ENCODE assay signal across 22 cellular contexts in genomic region chr14:96094656-96095055, GRCh38. TPM values are rescaled to one million over a fixed set of nuclear protein-coding genes. Genes with fewer than 3 reads are reported as not detected.
DNase-seq lines count a peak whose midpoint lies in the region; ATAC-seq and TF ChIP-seq lines count a peak whose summit lies in the region.
"Had no signal": no experiment of that assay in that cellular context is flagged by ENCODE, and none has a peak within 500 bp of the region (broad histone marks: within the 10 kb centered on the region; RNA-seq: fewer than 3 reads in every experiment).

No MANE protein-coding gene starts in this region.

- peak; percentile 7 for DNase-seq in activated naive CD8-positive, alpha-beta T cell treated with anti-CD3 and anti-CD28 coated beads, Interleukin-2, amount 10 ng/mL, durations not matched to agents 7 days and 5 days
- no peak for DNase-seq in activated naive CD8-positive, alpha-beta T cell treated with anti-CD3 and anti-CD28 coated beads, Interleukin-2, amount 50 U/mL, for 24 hours
- peak; percentile 29 for DNase-seq in endodermal cell
- no peak for DNase-seq in osteocyte (ENCODE audit: extremely low spot score, unreplicated experiment)
- no peak for DNase-seq in vagina (ENCODE audit: extremely low spot score in 2 of 2)
- DNase-seq in ureter (ENCODE audit: low spot score) = no peak
- no peak for DNase-seq in dermis blood vessel endothelial cell
- DNase-seq in activated CD8-positive, alpha-beta memory T cell treated with anti-CD3 and anti-CD28 coated beads, Interleukin-2, amount 50 U/mL, for 48 hours = no peak
- DNase-seq: 8988T; Calu3; DMS79 treated with DMSO at 0.1 percent for 48 hours; GF-D8; KG1; MM.1S; NCI-H2029; NCI-H446 treated with DMSO at 0.1 percent for 48 hours; NCI-H526; NCI-H82; NK-92 treated with Interleukin-12 subunit alpha and Interleukin-12 subunit beta, amount 100 ng/mL, for 24 hours; PC-3; SHP77 treated with DMSO at 0.1 percent for 48 hours had no signal

- no peak overlapping the region for H3K4me3 ChIP-seq in endodermal cell (ENCODE audit: low read length)
- H3K4me3 ChIP-seq in vagina = no peak overlapping the region
- H3K4me3 ChIP-seq: SK-N-MC had no signal

- H3K27me3 Mint-ChIP-seq in activated naive CD8-positive, alpha-beta T cell treated with anti-CD3 and anti-CD28 coated beads, Interleukin-2, amount 10 ng/mL, durations not matched to agents 7 days and 5 days = no peaks in the 10 kb centered on the region
- peaks cover 2% of the 10 kb centered on the region for H3K27me3 Mint-ChIP-seq in activated naive CD8-positive, alpha-beta T cell treated with anti-CD3 and anti-CD28 coated beads, Interleukin-2, amount 50 U/mL, for 24 hours
- H3K27me3 Mint-ChIP-seq in endodermal cell (ENCODE audit: insufficient read depth) (no peaks in the 10 kb centered on the region), osteocyte (ENCODE audit: unreplicated experiment) (peaks cover 2% of the 10 kb centered on the region)

- H3K36me3 ChIP-seq in endodermal cell (ENCODE audit: control insufficient read depth, insufficient read depth, low read length) (no peaks in the 10 kb centered on the region), vagina (no peaks in the 10 kb centered on the region)

- POLR2A ChIA-PET in activated naive CD8-positive, alpha-beta T cell treated with anti-CD3 and anti-CD28 coated beads, Interleukin-2, amount 10 ng/mL, durations not matched to agents 7 days and 5 days (lab: Charles Lee) = no interaction called here

- H3K27me3 ChIP-seq in endodermal cell (ENCODE audit: control insufficient read depth, insufficient read depth, low read length, poor library complexity, severe bottlenecking) (no peaks in the 10 kb centered on the region), vagina (no peaks in the 10 kb centered on the region)

- WGBS in endodermal cell (ENCODE audit: insufficient coverage in 1 of 2, insufficient read length in 1 of 2), 2 experiments = 87 to 100% methylated on average over 1 to 5 of the region's 5 CpGs

- H3K4me1 Mint-ChIP-seq in activated naive CD8-positive, alpha-beta T cell treated with anti-CD3 and anti-CD28 coated beads, Interleukin-2, amount 10 ng/mL, durations not matched to agents 7 days and 5 days = no peaks in the 10 kb centered on the region
- H3K4me1 Mint-ChIP-seq in activated naive CD8-positive, alpha-beta T cell treated with anti-CD3 and anti-CD28 coated beads, Interleukin-2, amount 50 U/mL, for 24 hours = no peaks in the 10 kb centered on the region
- H3K4me1 Mint-ChIP-seq in endodermal cell (peaks cover 3% of the 10 kb centered on the region), osteocyte (ENCODE audit: unreplicated experiment) (peaks cover 79% of the 10 kb centered on the region)

- no peaks in the 10 kb centered on the region for H3K9me3 Mint-ChIP-seq in activated naive CD8-positive, alpha-beta T cell treated with anti-CD3 and anti-CD28 coated beads, Interleukin-2, amount 10 ng/mL, durations not matched to agents 7 days and 5 days
- H3K9me3 Mint-ChIP-seq in activated naive CD8-positive, alpha-beta T cell treated with anti-CD3 and anti-CD28 coated beads, Interleukin-2, amount 50 U/mL, for 24 hours = no peaks in the 10 kb centered on the region
- H3K9me3 Mint-ChIP-seq in endodermal cell (no peaks in the 10 kb centered on the region), osteocyte (ENCODE audit: unreplicated experiment) (no peaks in the 10 kb centered on the region)

- H3K9ac ChIP-seq in endodermal cell (ENCODE audit: extremely low read depth, low read length, poor library complexity, severe bottlenecking) = no peak overlapping the region

- H3K36me3 Mint-ChIP-seq in activated naive CD8-positive, alpha-beta T cell treated with anti-CD3 and anti-CD28 coated beads, Interleukin-2, amount 10 ng/mL, durations not matched to agents 7 days and 5 days = no peaks in the 10 kb centered on the region
- no peaks in the 10 kb centered on the region for H3K36me3 Mint-ChIP-seq in activated naive CD8-positive, alpha-beta T cell treated with anti-CD3 and anti-CD28 coated beads, Interleukin-2, amount 50 U/mL, for 24 hours (ENCODE audit: low read depth)
- H3K36me3 Mint-ChIP-seq in endodermal cell (ENCODE audit: low read depth) (no peaks in the 10 kb centered on the region), osteocyte (ENCODE audit: unreplicated experiment) (peaks cover 12% of the 10 kb centered on the region)

- H3K4me1 ChIP-seq in endodermal cell (ENCODE audit: control insufficient read depth, insufficient read depth, low read length) (no peaks in the 10 kb centered on the region), vagina (peaks cover 31% of the 10 kb centered on the region)

- H3K27ac ChIP-seq in endodermal cell (ENCODE audit: low read depth, low read length) (no peak overlapping the region), vagina (peak overlapping the region; percentile 53)
- H3K27ac ChIP-seq: SK-N-MC had no signal

- no peak for TF ChIP-seq CTCF in endodermal cell (conservative IDR thresholded peaks at IDR 0.05)
- no peak for TF ChIP-seq CTCF in osteocyte (IDR thresholded peaks at IDR 0.05)
- no peak for TF ChIP-seq CTCF in vagina (IDR thresholded peaks at IDR 0.05)

- TF ChIP-seq POLR2A in vagina (IDR thresholded peaks at IDR 0.05) = no peak

- intact Hi-C loops in vagina (cut with DNase I) = loop anchor here (2.0 to 10.0 kb wide), 2 partner anchors 56 to 100 kb away; partner anchors contain the start of gene C14orf132

- no peaks in the 10 kb centered on the region for H3K9me3 ChIP-seq in endodermal cell (ENCODE audit: control insufficient read depth, low read length)
- H3K9me3 ChIP-seq in vagina = no peaks in the 10 kb centered on the region

- ATAC-seq in activated naive CD8-positive, alpha-beta T cell treated with anti-CD3 and anti-CD28 coated beads, Interleukin-2, amount 10 ng/mL, durations not matched to agents 7 days and 5 days (ENCODE audit: low read depth) = no peak
- ATAC-seq in activated naive CD8-positive, alpha-beta T cell treated with anti-CD3 and anti-CD28 coated beads, Interleukin-2, amount 50 U/mL, for 24 hours = no peak
- ATAC-seq: PC-3 had no signal

- no peak overlapping the region for H3K27ac Mint-ChIP-seq in activated naive CD8-positive, alpha-beta T cell treated with anti-CD3 and anti-CD28 coated beads, Interleukin-2, amount 10 ng/mL, durations not matched to agents 7 days and 5 days
- H3K27ac Mint-ChIP-seq in activated naive CD8-positive, alpha-beta T cell treated with anti-CD3 and anti-CD28 coated beads, Interleukin-2, amount 50 U/mL, for 24 hours = no peak overlapping the region
- no peak overlapping the region for H3K27ac Mint-ChIP-seq in endodermal cell
- peak overlapping the region; percentile 90 for H3K27ac Mint-ChIP-seq in osteocyte (ENCODE audit: unreplicated experiment)

- H3K4me3 Mint-ChIP-seq in activated naive CD8-positive, alpha-beta T cell treated with anti-CD3 and anti-CD28 coated beads, Interleukin-2, amount 10 ng/mL, durations not matched to agents 7 days and 5 days = no peak overlapping the region
- H3K4me3 Mint-ChIP-seq in activated naive CD8-positive, alpha-beta T cell treated with anti-CD3 and anti-CD28 coated beads, Interleukin-2, amount 50 U/mL, for 24 hours = no peak overlapping the region
- H3K4me3 Mint-ChIP-seq in endodermal cell = no peak overlapping the region
- no peak overlapping the region for H3K4me3 Mint-ChIP-seq in osteocyte (ENCODE audit: unreplicated experiment)

RNA-seq across cellular contexts. Expression of gene C14orf132, which starts 55.5 kb away (rescaled TPM):
- total RNA-seq in activated naive CD8-positive, alpha-beta T cell treated with anti-CD3 and anti-CD28 coated beads, Interleukin-2, amount 10 ng/mL, durations not matched to agents 7 days and 5 days = 1 to 10 TPM; 1.7 to 2.1 TPM
- total RNA-seq in endodermal cell (10 to 100 TPM; 12.3 to 21.9 TPM), osteocyte (84.8 and 86.9 TPM in 2 replicates), vagina (12.0 TPM), ureter (6.7 TPM), dermis blood vessel endothelial cell (2.8 and 3.7 TPM in 2 replicates)
- 55.9 TPM for polyA plus RNA-seq in endodermal cell (2013, experiment 1 of 2)
- polyA plus RNA-seq in endodermal cell (2013, experiment 2 of 2) = 52.1 TPM
- total RNA-seq: PC-3 had no signal

Comparison
In these comparisons a context has a peak if more than half of its experiments do, and no peak if none do; other contexts are left out.
1. DNase-seq: peak in activated naive CD8-positive, alpha-beta T cell treated with anti-CD3 and anti-CD28 coated beads, Interleukin-2, amount 10 ng/mL, durations not matched to agents 7 days and 5 days (single experiment) and endodermal cell (single experiment); none in activated naive CD8-positive, alpha-beta T cell treated with anti-CD3 and anti-CD28 coated beads, Interleukin-2, amount 50 U/mL, for 24 hours (single experiment), osteocyte (single experiment), vagina (0 of 2), ureter (single experiment), dermis blood vessel endothelial cell (single experiment) and activated CD8-positive, alpha-beta memory T cell treated with anti-CD3 and anti-CD28 coated beads, Interleukin-2, amount 50 U/mL, for 48 hours (single experiment).